ENCODE assay signal across 8 cellular contexts in the genomic region with DNA sequence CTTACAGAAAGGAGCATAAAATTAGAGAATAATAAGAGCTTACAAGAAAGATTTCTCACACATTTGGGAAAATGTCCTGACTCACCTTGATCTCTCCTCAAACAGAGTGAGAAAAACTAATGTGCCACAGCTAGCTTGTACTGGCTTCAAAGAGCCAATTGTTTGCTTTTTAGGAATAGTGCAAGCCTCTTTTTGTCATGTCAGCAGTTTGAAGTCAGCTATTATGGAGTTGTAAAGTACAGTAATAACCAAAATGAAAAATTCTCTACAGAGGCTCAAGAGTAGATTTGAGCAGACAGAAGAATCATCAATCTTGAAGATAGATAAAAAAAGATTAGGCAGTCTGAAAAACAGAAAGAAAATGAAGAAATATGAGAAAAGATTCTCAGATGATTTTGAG.
"Had no signal": no experiment of that assay in that cellular context is flagged by ENCODE, and none has a peak within 500 bp of the region (broad histone marks: within the 10 kb centered on the region; RNA-seq: fewer than 3 reads in every experiment).

No MANE protein-coding gene starts in this region.

- H3K9ac ChIP-seq: GM23248, KMS-11 had no signal

- DNase-seq: GM23248, GOT3, H9, HCEC 1CT, KBM-7 had no signal

- H3K4me3 ChIP-seq: GM23248 had no signal

- H3K27ac Mint-ChIP-seq: H9 had no signal

- H3K4me3 Mint-ChIP-seq: H9 had no signal

- H2AFZ ChIP-seq: GM23248 had no signal

- H3K4me2 ChIP-seq: KMS-11 had no signal

- FAIRE-seq: H54, HTR-8/SVneo had no signal

- H3K27ac ChIP-seq: GM23248, KMS-11 had no signal
